8 cellular contexts compared by ENCODE assay signal in genomic region chr6:159008656-159009288, GRCh38. TPM values are rescaled to one million over a fixed set of nuclear protein-coding genes. Genes with fewer than 3 reads are reported as not detected.
A peak's percentile ranks its signal among the peaks of the same experiment; 100 is the strongest.
DNase-seq lines count a peak whose midpoint lies in the region; ATAC-seq and TF ChIP-seq lines count a peak whose summit lies in the region.

No MANE protein-coding gene starts in this region.

- no peaks in the 10 kb centered on the region for H3K79me2 ChIP-seq in OCI-LY3 (ENCODE audit: low read length)

- no peak overlapping the region for H2AFZ ChIP-seq in OCI-LY3 (ENCODE audit: low read depth, low read length)

- peak overlapping the region; percentile 40 for H3K4me2 ChIP-seq in OCI-LY3 (ENCODE audit: low read length)

- TF ChIP-seq CTCF in OCI-LY3 (IDR thresholded peaks at IDR 0.05; ENCODE audit: low read depth, low read length), result peak; percentile 51
- peak; percentile 55 for TF ChIP-seq CTCF in choroid plexus epithelial cell (conservative IDR thresholded peaks at IDR 0.05; ENCODE audit: low read depth, low read length)
- peak; percentile 74 for TF ChIP-seq CTCF in natural killer cell (IDR thresholded peaks at IDR 0.05)

- H3K4me1 ChIP-seq in OCI-LY3 (ENCODE audit: low read length), result peaks cover 31% of the 10 kb centered on the region

- peak overlapping the region; percentile 18; the same call in 1 of the 2 replicates for H3K9ac ChIP-seq in OCI-LY3 (ENCODE audit: low read length)

- H3K27me3 Mint-ChIP-seq in activated naive CD4-positive, alpha-beta T cell treated with anti-CD3 and anti-CD28 coated beads, Interleukin-2, amount 50 U/mL, for 24 hours, result no peaks in the 10 kb centered on the region
- no peaks in the 10 kb centered on the region for H3K27me3 Mint-ChIP-seq in natural killer cell (ENCODE audit: low read depth in 2 of 2)

- no peaks in the 10 kb centered on the region for H3K9me3 Mint-ChIP-seq in activated naive CD4-positive, alpha-beta T cell treated with anti-CD3 and anti-CD28 coated beads, Interleukin-2, amount 50 U/mL, for 24 hours
- H3K9me3 Mint-ChIP-seq in natural killer cell, result no peaks in the 10 kb centered on the region

- peak overlapping the region; percentile 27 for H3K4me3 ChIP-seq in OCI-LY3 (ENCODE audit: low read length)
- H3K4me3 ChIP-seq in choroid plexus epithelial cell (ENCODE audit: low read depth, low read length), result no peak overlapping the region

- H3K4me1 Mint-ChIP-seq in activated naive CD4-positive, alpha-beta T cell treated with anti-CD3 and anti-CD28 coated beads, Interleukin-2, amount 50 U/mL, for 24 hours, result peaks cover 40% of the 10 kb centered on the region
- peaks cover 10 to 30% of the 10 kb centered on the region in 2 donors for H3K4me1 Mint-ChIP-seq in natural killer cell

- H3K36me3 Mint-ChIP-seq in activated naive CD4-positive, alpha-beta T cell treated with anti-CD3 and anti-CD28 coated beads, Interleukin-2, amount 50 U/mL, for 24 hours, result peaks cover 5% of the 10 kb centered on the region
- no peaks in the 10 kb centered on the region for H3K36me3 Mint-ChIP-seq in natural killer cell

- H3K27me3 ChIP-seq in OCI-LY3 (ENCODE audit: low read depth, low read length), result no peaks in the 10 kb centered on the region

- H3K27ac Mint-ChIP-seq in activated naive CD4-positive, alpha-beta T cell treated with anti-CD3 and anti-CD28 coated beads, Interleukin-2, amount 50 U/mL, for 24 hours, result peak overlapping the region; percentile 32
- H3K27ac Mint-ChIP-seq in natural killer cell, result peak overlapping the region; percentile 76 to 77

- DNase-seq in activated naive CD4-positive, alpha-beta T cell treated with anti-CD3 and anti-CD28 coated beads, Interleukin-2, amount 50 U/mL, for 16 hours, result no peak
- peak; percentile 71 for DNase-seq in choroid plexus epithelial cell (ENCODE audit: low read depth)
- DNase-seq in natural killer cell, result no peak
- no peak for DNase-seq in activated gamma-delta T cell (lab: John Stamatoyannopoulos, UW)

- H3K9me3 ChIP-seq in OCI-LY3 (ENCODE audit: insufficient read depth, low read length), result no peaks in the 10 kb centered on the region

- H3K27ac ChIP-seq in OCI-LY3 (ENCODE audit: low read length), result no peak overlapping the region

- H3K36me3 ChIP-seq in OCI-LY3 (replicated peaks; ENCODE audit: low read depth, low read length), result no peaks in the 10 kb centered on the region

- no peaks in the 10 kb centered on the region for H4K20me1 ChIP-seq in OCI-LY3 (ENCODE audit: insufficient read depth, low read length)

- intact Hi-C loops in natural killer cell (cut with micrococcal nuclease), result loop anchor here (1.0 to 2.0 kb wide), 3 partner anchors 30 to 126 kb away; no protein-coding TSS in a partner anchor

- peak; percentile 72 for ATAC-seq in HG02798 (IDR thresholded peaks at IDR 0.05; ENCODE audit: poor library complexity, unreplicated experiment)
- peak; percentile 84 to 88 (median 87) for ATAC-seq in natural killer cell
- ATAC-seq in HG02610 (IDR thresholded peaks at IDR 0.05; ENCODE audit: unreplicated experiment), result no peak

- H3K4me3 Mint-ChIP-seq in activated naive CD4-positive, alpha-beta T cell treated with anti-CD3 and anti-CD28 coated beads, Interleukin-2, amount 50 U/mL, for 24 hours, result no peak overlapping the region
- H3K4me3 Mint-ChIP-seq in natural killer cell, result peak overlapping the region; percentile 62

RNA-seq across cellular contexts. Expression of gene RSPH3, which starts 8.8 kb away (rescaled TPM):
- total RNA-seq in natural killer cell, result 1 to 10 TPM; 1.5 to 2.9 (median 2.4) TPM

RNA-seq across cellular contexts. Expression of gene TAGAP, which starts 36.0 kb away (rescaled TPM):
- total RNA-seq in natural killer cell, result 100 to 1,000 TPM; 139 to 291 (median 178) TPM
